8 cellular contexts compared by ENCODE assay signal in genomic region chr2:24489465-24489864, GRCh38. TPM values are rescaled to one million over a fixed set of nuclear protein-coding genes. Genes with fewer than 3 reads are reported as not detected.
DNase-seq lines count a peak whose midpoint lies in the region; ATAC-seq and TF ChIP-seq lines count a peak whose summit lies in the region.

No MANE protein-coding gene starts in this region.

- POLR2A ChIA-PET in SK-N-SH (lab: Yijun Ruan, JAX): no interaction called here

- no peak for TF ChIP-seq EP300 in SK-N-SH (IDR thresholded peaks at IDR 0.05; ENCODE audit: borderline replicate concordance in 1 of 2, low read depth in 1 of 2, low read length in 1 of 2)

- H3K27ac ChIP-seq in SK-N-SH (ENCODE audit: low read depth in 2 of 2, low read length in 1 of 2) (no peak overlapping the region), SJCRH30 (peak overlapping the region; percentile 90), hepatocyte (peak overlapping the region; percentile 88)

- H3F3A ChIP-seq in SK-N-SH (replicated peaks; ENCODE audit: insufficient read depth): peaks cover 9% of the 10 kb centered on the region

- H3K9me2 ChIP-seq in SK-N-SH (no peaks in the 10 kb centered on the region), hepatocyte (replicated peaks; ENCODE audit: insufficient read depth) (no peaks in the 10 kb centered on the region)

- H3K79me2 ChIP-seq in SK-N-SH (ENCODE audit: insufficient read depth) (peaks cover 29% of the 10 kb centered on the region; the same call in 1 of the 2 replicates), hepatocyte (peaks cover 29% of the 10 kb centered on the region)

- 0 out of 2 replicates have a peak overlapping the region, but pooled peaks have one; percentile 69 for H3K4me2 ChIP-seq in SK-N-SH
- H3K4me2 ChIP-seq in hepatocyte: peak overlapping the region; percentile 74

- no peak overlapping the region for H3K9ac ChIP-seq in SK-N-SH

- no peaks in the 10 kb centered on the region for H3K36me3 ChIP-seq in SK-N-SH (replicated peaks in 1 of 2; ENCODE audit: control insufficient read depth in 1 of 2, insufficient read depth in 2 of 2, low read length in 1 of 2)
- no peaks in the 10 kb centered on the region for H3K36me3 ChIP-seq in SJCRH30
- no peaks in the 10 kb centered on the region for H3K36me3 ChIP-seq in hepatocyte (replicated peaks; ENCODE audit: insufficient read depth, low read depth)

- H3K9me3 Mint-ChIP-seq in stimulated activated memory B cell treated with anti-CD40 and anti-IgM and Interleukin-4, amounts not matched to agents 10 μg/mL and 1 μg/mL and 100 μg/mL, for 72 hours: no peaks in the 10 kb centered on the region

- H3K4me3 Mint-ChIP-seq in stimulated activated memory B cell treated with anti-CD40 and anti-IgM and Interleukin-4, amounts not matched to agents 10 μg/mL and 1 μg/mL and 100 μg/mL, for 72 hours: peak overlapping the region; percentile 99

- TF ChIP-seq CTCF in SK-N-SH (IDR thresholded peaks at IDR 0.05) (no peak), hepatocyte (IDR thresholded peaks at IDR 0.05; ENCODE audit: poor library complexity) (no peak)

- H4K20me1 ChIP-seq in SK-N-SH (ENCODE audit: insufficient read depth) (peaks cover 7% of the 10 kb centered on the region; the same call in 1 of the 2 replicates), hepatocyte (ENCODE audit: insufficient read depth, poor library complexity, severe bottlenecking) (peaks cover 25% of the 10 kb centered on the region)

- peaks cover 9 to 14% of the 10 kb centered on the region in 2 experiments; a peak in 3 of 4 replicates for H3K4me1 ChIP-seq in SK-N-SH (ENCODE audit: control insufficient read depth in 1 of 2, insufficient read depth in 2 of 2, low read depth in 1 of 2, low read length in 1 of 2)
- peaks cover 30% of the 10 kb centered on the region for H3K4me1 ChIP-seq in SJCRH30
- peaks cover 22% of the 10 kb centered on the region for H3K4me1 ChIP-seq in hepatocyte (ENCODE audit: insufficient read depth)

- H3K4me3 ChIP-seq in SK-N-SH (ENCODE audit: low read depth in 2 of 2, low read length in 1 of 2): no peak overlapping the region
- H3K4me3 ChIP-seq in SJCRH30: peak overlapping the region; percentile 81
- H3K4me3 ChIP-seq in hepatocyte: no peak overlapping the region

- 97% methylated on average over 6 of the region's 6 CpGs for WGBS in SK-N-SH (ENCODE audit: low lambda C conversion rate)
- 58% methylated on average over 6 of the region's 6 CpGs for WGBS in hepatocyte (ENCODE audit: low lambda C conversion rate, missing lambda C conversion rate)

- CTCF ChIA-PET in SK-N-SH (lab: Yijun Ruan, JAX): interaction anchor here (1.1 to 2.8 kb wide), 5 partner anchors 20 to 302 kb away, joined by 3 to 12 read pairs (median 3); no protein-coding TSS in a partner anchor

- H3K27me3 ChIP-seq in SK-N-SH (ENCODE audit: insufficient read depth) (no peaks in the 10 kb centered on the region), SJCRH30 (no peaks in the 10 kb centered on the region), hepatocyte (no peaks in the 10 kb centered on the region)

- peak overlapping the region; percentile 95 for H3K27ac Mint-ChIP-seq in stimulated activated memory B cell treated with anti-CD40 and anti-IgM and Interleukin-4, amounts not matched to agents 10 μg/mL and 1 μg/mL and 100 μg/mL, for 72 hours

- H3K9me3 ChIP-seq in SK-N-SH (no peaks in the 10 kb centered on the region), SJCRH30 (replicated peaks) (no peaks in the 10 kb centered on the region), hepatocyte (ENCODE audit: low read depth) (no peaks in the 10 kb centered on the region)

- H3K36me3 Mint-ChIP-seq in stimulated activated memory B cell treated with anti-CD40 and anti-IgM and Interleukin-4, amounts not matched to agents 10 μg/mL and 1 μg/mL and 100 μg/mL, for 72 hours: no peaks in the 10 kb centered on the region

- H3K4me1 Mint-ChIP-seq in stimulated activated memory B cell treated with anti-CD40 and anti-IgM and Interleukin-4, amounts not matched to agents 10 μg/mL and 1 μg/mL and 100 μg/mL, for 72 hours: peaks cover 50% of the 10 kb centered on the region

- no peak for TF ChIP-seq RAD21 in SK-N-SH (IDR thresholded peaks at IDR 0.05; ENCODE audit: low read length)

- DNase-seq in SK-N-SH: no peak
- DNase-seq in SJCRH30: peak; percentile 44 to 67
- peak; percentile 16 for DNase-seq in hepatocyte (ENCODE audit: low spot score)
- DNase-seq in NCI-H2196 treated with DMSO at 0.1 percent for 48 hours (lab: John Stamatoyannopoulos, UW; ENCODE audit: unreplicated experiment): no peak

- H2AFZ ChIP-seq in SK-N-SH (ENCODE audit: low read depth) (peak overlapping the region; percentile 98; the same call in 1 of the 2 replicates), hepatocyte (peak overlapping the region; percentile 85)

- ATAC-seq in SK-N-SH treated with all-trans-retinoic acid at 6 μM for 48 hours (no peak), GM21526 (IDR thresholded peaks at IDR 0.05; ENCODE audit: low FRiP score, unreplicated experiment) (no peak), GM19455 (IDR thresholded peaks at IDR 0.05; ENCODE audit: unreplicated experiment) (no peak)
- ATAC-seq in stimulated activated memory B cell treated with anti-CD40 and anti-IgM and Interleukin-4, amounts not matched to agents 10 μg/mL and 1 μg/mL and 100 μg/mL, for 72 hours: no peak

- H3K27me3 Mint-ChIP-seq in stimulated activated memory B cell treated with anti-CD40 and anti-IgM and Interleukin-4, amounts not matched to agents 10 μg/mL and 1 μg/mL and 100 μg/mL, for 72 hours: no peaks in the 10 kb centered on the region

TF ChIP-seq in SK-N-SH, 30 proteins besides CTCF, POLR2A, EP300 and RAD21 (continues in another document):
- no peak for TF ChIP-seq USF1 (IDR thresholded peaks at IDR 0.05; ENCODE audit: borderline replicate concordance, low read depth)
- no peak for TF ChIP-seq FOXM1 (IDR thresholded peaks at IDR 0.05; ENCODE audit: low read depth)
- no peak for TF ChIP-seq TCF12 (IDR thresholded peaks at IDR 0.05)
- no peak for TF ChIP-seq ELF1 (IDR thresholded peaks at IDR 0.05)
- TF ChIP-seq PBX3 (IDR thresholded peaks at IDR 0.05): no peak
- no peak for TF ChIP-seq RXRA (IDR thresholded peaks at IDR 0.05; ENCODE audit: borderline replicate concordance, low read depth)
- TF ChIP-seq RFX5 (IDR thresholded peaks at IDR 0.05; ENCODE audit: low read length): no peak
- TF ChIP-seq POLR2AphosphoS5 (IDR thresholded peaks at IDR 0.05; ENCODE audit: low read depth, low read length): no peak
- no peak for TF ChIP-seq MXI1 (IDR thresholded peaks at IDR 0.05; ENCODE audit: low read depth, low read length)

TF ChIP-seq in SK-N-SH treated with all-trans-retinoic acid at 6 μM for 48 hours, 23 proteins besides CTCF, POLR2A, EP300 and RAD21:
- TF ChIP-seq ZNF565 (CRISPR knock-in tag; conservative IDR thresholded peaks at IDR 0.05; ENCODE audit: low read depth) (no peak), TOX (CRISPR knock-in tag; IDR thresholded peaks at IDR 0.05; ENCODE audit: borderline replicate concordance) (no peak), ZFP30 (CRISPR knock-in tag; IDR thresholded peaks at IDR 0.05) (no peak)
- TF ChIP-seq, protein P1, sequence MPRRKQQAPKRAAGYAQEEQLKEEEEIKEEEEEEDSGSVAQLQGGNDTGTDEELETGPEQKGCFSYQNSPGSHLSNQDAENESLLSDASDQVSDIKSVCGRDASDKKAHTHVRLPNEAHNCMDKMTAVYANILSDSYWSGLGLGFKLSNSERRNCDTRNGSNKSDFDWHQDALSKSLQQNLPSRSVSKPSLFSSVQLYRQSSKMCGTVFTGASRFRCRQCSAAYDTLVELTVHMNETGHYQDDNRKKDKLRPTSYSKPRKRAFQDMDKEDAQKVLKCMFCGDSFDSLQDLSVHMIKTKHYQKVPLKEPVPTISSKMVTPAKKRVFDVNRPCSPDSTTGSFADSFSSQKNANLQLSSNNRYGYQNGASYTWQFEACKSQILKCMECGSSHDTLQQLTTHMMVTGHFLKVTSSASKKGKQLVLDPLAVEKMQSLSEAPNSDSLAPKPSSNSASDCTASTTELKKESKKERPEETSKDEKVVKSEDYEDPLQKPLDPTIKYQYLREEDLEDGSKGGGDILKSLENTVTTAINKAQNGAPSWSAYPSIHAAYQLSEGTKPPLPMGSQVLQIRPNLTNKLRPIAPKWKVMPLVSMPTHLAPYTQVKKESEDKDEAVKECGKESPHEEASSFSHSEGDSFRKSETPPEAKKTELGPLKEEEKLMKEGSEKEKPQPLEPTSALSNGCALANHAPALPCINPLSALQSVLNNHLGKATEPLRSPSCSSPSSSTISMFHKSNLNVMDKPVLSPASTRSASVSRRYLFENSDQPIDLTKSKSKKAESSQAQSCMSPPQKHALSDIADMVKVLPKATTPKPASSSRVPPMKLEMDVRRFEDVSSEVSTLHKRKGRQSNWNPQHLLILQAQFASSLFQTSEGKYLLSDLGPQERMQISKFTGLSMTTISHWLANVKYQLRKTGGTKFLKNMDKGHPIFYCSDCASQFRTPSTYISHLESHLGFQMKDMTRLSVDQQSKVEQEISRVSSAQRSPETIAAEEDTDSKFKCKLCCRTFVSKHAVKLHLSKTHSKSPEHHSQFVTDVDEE (CRISPR knock-in tag; IDR thresholded peaks at IDR 0.05): no peak

RNA-seq across cellular contexts. Expression of gene NCOA1, which starts 1.6 kb away (rescaled TPM):
- polyA plus RNA-seq in SK-N-SH (2012; rRNA removed) (10.7 and 13.1 TPM in 2 replicates), hepatocyte (32.5 and 39.0 TPM in 2 replicates)
- polyA plus RNA-seq in SK-N-SH (2012; cell fraction: cytosol; rRNA removed): 10.1 and 12.0 TPM in 2 replicates
- polyA plus RNA-seq in SK-N-SH (2012; cell fraction: nucleus; rRNA removed): 10.0 and 17.1 TPM in 2 replicates
- total RNA-seq in SJCRH30 (2014; rRNA removed; shearing (Covaris generic)): 113 and 121 TPM in 2 replicates
- total RNA-seq in hepatocyte: 51.7 and 53.9 TPM in 2 replicates

Comparison
In these comparisons a context has a peak if more than half of its experiments do, and no peak if none do; other contexts are left out.
1. DNase-seq: peak in SJCRH30 (2 of 2) and hepatocyte (single experiment); none in SK-N-SH (single experiment) and NCI-H2196 treated with DMSO at 0.1 percent for 48 hours (single experiment).
2. H3K27ac ChIP-seq: peak in SJCRH30 (single experiment) and hepatocyte (single experiment); none in SK-N-SH (0 of 2).